8 cellular contexts compared by ENCODE assay signal in the genomic region with DNA sequence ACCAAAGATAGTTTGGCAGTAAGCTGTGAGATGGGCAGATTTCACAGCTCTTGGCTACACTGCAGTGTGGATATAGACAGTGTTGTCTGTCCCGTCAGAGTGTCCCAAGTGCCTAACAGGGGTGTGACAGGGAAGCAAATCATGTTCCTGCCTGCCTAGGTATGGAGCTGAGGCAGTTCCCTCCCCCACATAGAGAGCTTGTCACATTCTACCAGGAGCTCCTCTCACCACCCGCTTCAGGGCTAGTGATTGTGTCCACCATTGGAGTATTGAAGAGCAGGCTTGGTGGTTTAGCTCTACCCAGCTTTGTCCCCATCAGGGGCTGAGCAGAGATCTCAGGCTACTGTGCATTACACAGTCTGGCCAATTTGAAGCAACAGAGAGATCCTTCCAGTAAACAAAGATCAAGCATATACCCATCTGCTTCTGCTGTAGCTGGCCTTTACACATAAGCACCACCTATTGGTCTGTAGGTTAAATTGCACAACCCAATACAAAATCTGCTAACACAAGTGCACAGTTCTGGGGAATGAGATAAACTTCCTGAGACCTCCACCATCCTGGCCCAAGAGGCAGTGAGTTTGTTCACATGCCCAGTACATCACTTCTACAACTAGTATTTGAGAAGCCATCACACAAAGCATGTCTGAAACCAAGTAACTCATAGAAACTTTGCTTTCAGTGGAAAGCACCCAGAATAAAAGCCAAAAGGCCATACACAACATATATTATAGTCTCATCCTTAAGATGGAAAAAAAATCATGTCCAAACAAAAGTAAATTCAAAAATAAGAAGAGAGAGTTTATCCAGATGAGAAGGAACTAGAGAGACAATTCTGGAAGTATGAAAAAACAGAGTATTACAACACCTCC.
A peak's percentile ranks its signal among the peaks of the same experiment; 100 is the strongest.
DNase-seq lines count a peak whose midpoint lies in the region; ATAC-seq and TF ChIP-seq lines count a peak whose summit lies in the region.

No MANE protein-coding gene starts in this region.

- H4K20me1 ChIP-seq in GM23338 (replicated peaks; ENCODE audit: insufficient read depth) (no peaks in the 10 kb centered on the region), mammary epithelial cell (ENCODE audit: insufficient read depth, low read length) (no peaks in the 10 kb centered on the region)

- dilution Hi-C loops in mammary epithelial cell (cut with HindIII; ENCODE audit: low sequenced_read_pairs): no loop called here

- H3K79me2 ChIP-seq in GM23338 (replicated peaks; ENCODE audit: insufficient read depth): no peaks in the 10 kb centered on the region
- H3K79me2 ChIP-seq in mammary epithelial cell (ENCODE audit: insufficient read depth, low read length): no peaks in the 10 kb centered on the region

- H3K27ac ChIP-seq in GM23338 (ENCODE audit: low read depth) (no peak overlapping the region), mammary epithelial cell (ENCODE audit: insufficient read depth, low read depth, low read length) (no peak overlapping the region)

- 96% methylated on average over 2 of the region's 2 CpGs for WGBS in mammary epithelial cell (ENCODE audit: low coverage, missing lambda C conversion rate)

- in situ Hi-C loops in mammary epithelial cell (cut with MboI; ENCODE audit: low sequenced_read_pairs in 2 of 2): no loop called here

- no peaks in the 10 kb centered on the region for H3K27me3 ChIP-seq in GM23338 (ENCODE audit: insufficient read depth)
- no peaks in the 10 kb centered on the region for H3K27me3 ChIP-seq in mammary epithelial cell (ENCODE audit: insufficient read depth, low read length)

- no peaks in the 10 kb centered on the region for H3K9me3 ChIP-seq in mammary epithelial cell (replicated peaks; ENCODE audit: insufficient read depth, low read length)

- peaks cover 2% of the 10 kb centered on the region; the same call in 2 of the 3 replicates for H3K36me3 Mint-ChIP-seq in GM23338 (ENCODE audit: low read depth)

- peaks cover 22% of the 10 kb centered on the region for H3K4me1 Mint-ChIP-seq in GM23338

- no peak overlapping the region for H3K4me2 ChIP-seq in GM23338
- no peak overlapping the region for H3K4me2 ChIP-seq in mammary epithelial cell (ENCODE audit: insufficient read depth, low read depth, low read length)

- no peaks in the 10 kb centered on the region for H3F3A ChIP-seq in GM23338 (replicated peaks; ENCODE audit: low read depth)

- BruUV-seq in mammary epithelial cell (replicated peaks; lab: Mats Ljungman, UMichigan): no TSS peak

- intact Hi-C loops in mammary epithelial cell (cut with micrococcal nuclease): loop anchor here (2.0 to 10.0 kb wide), 3 partner anchors 259 to 354 kb away; no protein-coding TSS in a partner anchor

- no peaks in the 10 kb centered on the region; the same call in 1 of the 2 replicates for H3K4me1 ChIP-seq in GM23338 (ENCODE audit: insufficient read depth)
- H3K4me1 ChIP-seq in mammary epithelial cell (ENCODE audit: insufficient read depth, low read length): peaks cover 5% of the 10 kb centered on the region

- no peaks in the 10 kb centered on the region for H3K9me2 ChIP-seq in GM23338 (ENCODE audit: insufficient read depth)

- no peak overlapping the region for H2AFZ ChIP-seq in GM23338
- peak overlapping the region; percentile 55 for H2AFZ ChIP-seq in mammary epithelial cell (ENCODE audit: low read depth, low read length)

- DNase-seq in NCI-H510A treated with DMSO at 0.1 percent for 48 hours (lab: John Stamatoyannopoulos, UW) (peak; percentile 22), NCI-H510A (lab: John Stamatoyannopoulos, UW) (no peak), GM23338 (ENCODE audit: low spot score) (peak; percentile 64), NCI-H2029 treated with DMSO at 0.1 percent for 48 hours (lab: John Stamatoyannopoulos, UW) (peak; percentile 20), mammary epithelial cell (peak; percentile 37), lung microvascular endothelial cell (ENCODE audit: low read depth in 2 of 2) (peak; percentile 48 to 65), cerebellum (ENCODE audit: low spot score) (no peak)

- no peak overlapping the region for H3K4me3 Mint-ChIP-seq in GM23338

- peaks cover 2% of the 10 kb centered on the region for H3K27me3 Mint-ChIP-seq in GM23338 (ENCODE audit: insufficient read depth, low read depth, poor library complexity)

- H3K9me3 Mint-ChIP-seq in GM23338: no peaks in the 10 kb centered on the region

- H3K9ac ChIP-seq in mammary epithelial cell (ENCODE audit: insufficient read depth, low read length): no peak overlapping the region

- peak; percentile 89 for ATAC-seq in GM23338
- no peak for ATAC-seq in GM18511 (IDR thresholded peaks at IDR 0.05; ENCODE audit: unreplicated experiment)

- H3K4me3 ChIP-seq in GM23338 (no peak overlapping the region), mammary epithelial cell (replicated peaks in 1 of 3; ENCODE audit: insufficient read depth in 1 of 3, low read depth in 2 of 3, low read length in 3 of 3) (no peak overlapping the region)

- H3K36me3 ChIP-seq in GM23338 (ENCODE audit: insufficient read depth) (no peaks in the 10 kb centered on the region; the same call in 1 of the 2 replicates), mammary epithelial cell (ENCODE audit: insufficient read depth, low read length) (peaks cover 3% of the 10 kb centered on the region)

- TF ChIP-seq CTCF in GM23338 (conservative IDR thresholded peaks at IDR 0.05; ENCODE audit: low read depth in 2 of 2) (peak; percentile 68 to 86), mammary epithelial cell (conservative IDR thresholded peaks at IDR 0.05 in 1 of 2, IDR thresholded peaks at IDR 0.05 in 1 of 2; ENCODE audit: extremely low read depth in 1 of 2, insufficient read depth in 1 of 2, low read depth in 1 of 2, low read length in 2 of 2) (peak; percentile 54 to 65)

- peak overlapping the region; percentile 77 for H3K27ac Mint-ChIP-seq in GM23338

- CTCF ChIA-PET in mammary epithelial cell (lab: Charles Lee; ENCODE audit: low non-redundant PET): interaction anchor here (0.5 to 1.0 kb wide), 3 partner anchors 17 to 354 kb away, joined by 3 to 4 read pairs (median 4); no protein-coding TSS in a partner anchor

TF ChIP-seq in GM23338, 12 proteins besides CTCF, POLR2A, EP300 and RAD21 (continues in another document):
- TF ChIP-seq JUNB (IDR thresholded peaks at IDR 0.05; ENCODE audit: unreplicated experiment): no peak
- no peak for TF ChIP-seq POLR2AphosphoS5 (IDR thresholded peaks at IDR 0.05; ENCODE audit: low read depth)
- TF ChIP-seq STAT1 (IDR thresholded peaks at IDR 0.05; ENCODE audit: unreplicated experiment): no peak
- TF ChIP-seq ZNF114 (CRISPR knock-in tag; IDR thresholded peaks at IDR 0.05): no peak
- no peak for TF ChIP-seq EZH2phosphoT487 (IDR thresholded peaks at IDR 0.05; ENCODE audit: unreplicated experiment)
- TF ChIP-seq, protein P1, sequence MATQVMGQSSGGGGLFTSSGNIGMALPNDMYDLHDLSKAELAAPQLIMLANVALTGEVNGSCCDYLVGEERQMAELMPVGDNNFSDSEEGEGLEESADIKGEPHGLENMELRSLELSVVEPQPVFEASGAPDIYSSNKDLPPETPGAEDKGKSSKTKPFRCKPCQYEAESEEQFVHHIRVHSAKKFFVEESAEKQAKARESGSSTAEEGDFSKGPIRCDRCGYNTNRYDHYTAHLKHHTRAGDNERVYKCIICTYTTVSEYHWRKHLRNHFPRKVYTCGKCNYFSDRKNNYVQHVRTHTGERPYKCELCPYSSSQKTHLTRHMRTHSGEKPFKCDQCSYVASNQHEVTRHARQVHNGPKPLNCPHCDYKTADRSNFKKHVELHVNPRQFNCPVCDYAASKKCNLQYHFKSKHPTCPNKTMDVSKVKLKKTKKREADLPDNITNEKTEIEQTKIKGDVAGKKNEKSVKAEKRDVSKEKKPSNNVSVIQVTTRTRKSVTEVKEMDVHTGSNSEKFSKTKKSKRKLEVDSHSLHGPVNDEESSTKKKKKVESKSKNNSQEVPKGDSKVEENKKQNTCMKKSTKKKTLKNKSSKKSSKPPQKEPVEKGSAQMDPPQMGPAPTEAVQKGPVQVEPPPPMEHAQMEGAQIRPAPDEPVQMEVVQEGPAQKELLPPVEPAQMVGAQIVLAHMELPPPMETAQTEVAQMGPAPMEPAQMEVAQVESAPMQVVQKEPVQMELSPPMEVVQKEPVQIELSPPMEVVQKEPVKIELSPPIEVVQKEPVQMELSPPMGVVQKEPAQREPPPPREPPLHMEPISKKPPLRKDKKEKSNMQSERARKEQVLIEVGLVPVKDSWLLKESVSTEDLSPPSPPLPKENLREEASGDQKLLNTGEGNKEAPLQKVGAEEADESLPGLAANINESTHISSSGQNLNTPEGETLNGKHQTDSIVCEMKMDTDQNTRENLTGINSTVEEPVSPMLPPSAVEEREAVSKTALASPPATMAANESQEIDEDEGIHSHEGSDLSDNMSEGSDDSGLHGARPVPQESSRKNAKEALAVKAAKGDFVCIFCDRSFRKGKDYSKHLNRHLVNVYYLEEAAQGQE (IDR thresholded peaks at IDR 0.05; ENCODE audit: unreplicated experiment): no peak
- TF ChIP-seq, protein P2, sequence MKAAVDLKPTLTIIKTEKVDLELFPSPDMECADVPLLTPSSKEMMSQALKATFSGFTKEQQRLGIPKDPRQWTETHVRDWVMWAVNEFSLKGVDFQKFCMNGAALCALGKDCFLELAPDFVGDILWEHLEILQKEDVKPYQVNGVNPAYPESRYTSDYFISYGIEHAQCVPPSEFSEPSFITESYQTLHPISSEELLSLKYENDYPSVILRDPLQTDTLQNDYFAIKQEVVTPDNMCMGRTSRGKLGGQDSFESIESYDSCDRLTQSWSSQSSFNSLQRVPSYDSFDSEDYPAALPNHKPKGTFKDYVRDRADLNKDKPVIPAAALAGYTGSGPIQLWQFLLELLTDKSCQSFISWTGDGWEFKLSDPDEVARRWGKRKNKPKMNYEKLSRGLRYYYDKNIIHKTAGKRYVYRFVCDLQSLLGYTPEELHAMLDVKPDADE (IDR thresholded peaks at IDR 0.05): no peak
- no peak for TF ChIP-seq ZNF331 (CRISPR knock-in tag; IDR thresholded peaks at IDR 0.05; ENCODE audit: low read depth)
- TF ChIP-seq EZH2 (IDR thresholded peaks at IDR 0.05; ENCODE audit: low read depth, unreplicated experiment): no peak
- no peak for TF ChIP-seq NANOG (IDR thresholded peaks at IDR 0.05; ENCODE audit: borderline replicate concordance)

Comparison
In these comparisons a context has a peak if more than half of its experiments do, and no peak if none do; other contexts are left out.
1. DNase-seq: peak in NCI-H510A treated with DMSO at 0.1 percent for 48 hours (single experiment), GM23338 (single experiment), NCI-H2029 treated with DMSO at 0.1 percent for 48 hours (single experiment), mammary epithelial cell (single experiment) and lung microvascular endothelial cell (2 of 2); none in NCI-H510A (single experiment) and cerebellum (single experiment).